Comparison of ENCODE assay signal across 8 cellular contexts in the genomic region with DNA sequence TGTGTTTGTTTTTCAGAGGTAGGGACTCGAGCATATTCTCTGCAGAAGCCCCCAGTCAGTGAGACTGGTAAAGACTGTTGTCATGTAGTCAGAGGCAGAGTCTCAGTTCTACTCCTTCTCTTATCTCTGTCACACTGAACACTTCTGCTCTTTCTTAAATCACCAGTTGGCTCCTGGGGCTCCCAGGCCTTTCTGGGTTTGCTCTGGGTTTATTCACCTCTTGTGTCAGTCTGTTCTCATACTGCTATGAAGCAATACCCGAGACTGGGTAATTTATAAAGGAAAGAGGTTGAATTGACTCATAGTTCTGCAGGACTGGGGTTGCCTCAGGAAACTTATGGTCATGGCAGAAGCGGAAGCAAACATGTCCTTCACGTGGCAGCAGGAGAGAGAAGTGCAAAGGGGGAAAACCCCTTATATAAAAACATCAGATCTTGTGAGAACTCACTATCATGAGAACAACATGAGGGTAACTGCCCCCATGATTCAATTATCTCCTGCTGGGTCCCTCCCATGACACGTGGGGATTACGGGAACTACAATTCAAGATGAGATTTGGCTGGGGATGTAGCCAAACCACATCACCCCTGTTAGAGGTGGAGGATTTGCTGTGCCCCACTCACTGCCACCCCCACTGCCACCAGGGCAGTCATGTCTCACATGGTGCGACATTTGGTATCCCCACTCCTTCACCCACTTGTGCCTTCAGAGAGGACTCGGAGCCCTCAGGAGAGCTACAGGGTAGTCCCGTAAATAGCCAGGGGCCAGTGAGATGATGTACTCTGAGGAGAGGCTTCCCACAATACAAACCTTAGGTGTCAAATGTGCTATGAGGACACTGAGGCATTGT. TPM values are rescaled to one million over a fixed set of nuclear protein-coding genes. Genes with fewer than 3 reads are reported as not detected.
DNase-seq lines count a peak whose midpoint lies in the region; ATAC-seq, FAIRE-seq and TF ChIP-seq lines count a peak whose summit lies in the region.

No MANE protein-coding gene starts in this region.

- no peaks in the 10 kb centered on the region for H3K9me3 Mint-ChIP-seq in activated T-cell treated with anti-CD3 and anti-CD28 coated beads, Interleukin-2, amount 50 U/mL, for 24 hours
- H3K9me3 Mint-ChIP-seq in immature natural killer cell, result peaks cover 0 to 2% (median 0%) of the 10 kb centered on the region in 6 donors

- H3K4me3 Mint-ChIP-seq in activated T-cell treated with anti-CD3 and anti-CD28 coated beads, Interleukin-2, amount 50 U/mL, for 24 hours, result peak overlapping the region; percentile 57
- peak overlapping the region; percentile 40 to 72 (median 67) for H3K4me3 Mint-ChIP-seq in immature natural killer cell

- H3K27me3 Mint-ChIP-seq in activated T-cell treated with anti-CD3 and anti-CD28 coated beads, Interleukin-2, amount 50 U/mL, for 24 hours, result no peaks in the 10 kb centered on the region
- H3K27me3 Mint-ChIP-seq in immature natural killer cell (ENCODE audit: low read depth in 3 of 3), result peaks cover 0 to 2% (median 0%) of the 10 kb centered on the region in 3 donors

- ATAC-seq in GM21723 (IDR thresholded peaks at IDR 0.05; ENCODE audit: unreplicated experiment), result peak; percentile 81

- peaks cover 87% of the 10 kb centered on the region for H3K4me1 Mint-ChIP-seq in activated T-cell treated with anti-CD3 and anti-CD28 coated beads, Interleukin-2, amount 50 U/mL, for 24 hours (ENCODE audit: low read depth)
- H3K4me1 Mint-ChIP-seq in immature natural killer cell, result peaks cover 83 to 95% of the 10 kb centered on the region in 2 donors

- peak overlapping the region; percentile 18 for H3K4me3 ChIP-seq in NB4 (ENCODE audit: low read depth, low read length)

- TF ChIP-seq POLR2A in NB4 (IDR thresholded peaks at IDR 0.05; ENCODE audit: extremely low read depth, insufficient read length), result peak; percentile 23
- TF ChIP-seq POLR2A in H54 (IDR thresholded peaks at IDR 0.05; ENCODE audit: low read depth, low read length), result no peak

- H3K27ac Mint-ChIP-seq in activated T-cell treated with anti-CD3 and anti-CD28 coated beads, Interleukin-2, amount 50 U/mL, for 24 hours, result peak overlapping the region; percentile 99
- peak overlapping the region; percentile 91 to 97 (median 97) for H3K27ac Mint-ChIP-seq in immature natural killer cell

- FAIRE-seq in H54 (lab: Jason Lieb, UNC), result no peak

- peaks cover 11% of the 10 kb centered on the region for H3K36me3 Mint-ChIP-seq in activated T-cell treated with anti-CD3 and anti-CD28 coated beads, Interleukin-2, amount 50 U/mL, for 24 hours (ENCODE audit: low read depth)
- peaks cover 5 to 15% (median 9%) of the 10 kb centered on the region in 3 donors for H3K36me3 Mint-ChIP-seq in immature natural killer cell

- DNase-seq in Daoy (ENCODE audit: low read depth) (peak; percentile 91), NB4 (ENCODE audit: low read depth) (peak; percentile 97), immature natural killer cell (peak; percentile 79 to 83 (median 80)), H54 (ENCODE audit: insufficient read length, low spot score) (no peak), NCI-H1105 treated with DMSO at 0.1 percent for 48 hours (lab: John Stamatoyannopoulos, UW) (no peak)
- peak; percentile 81 for DNase-seq in activated T-cell treated with anti-CD3 and anti-CD28 coated beads, Interleukin-2, amount 50 U/mL, for 24 hours
- peak; percentile 55 to 68 for DNase-seq in stimulated activated CD8-positive, alpha-beta memory T cell treated with anti-CD3 and anti-CD28 coated beads, Interleukin-7, amount 100 ng/mL, for 48 hours (ENCODE audit: extremely low read depth in 1 of 2, low read depth in 1 of 2)

- TF ChIP-seq CTCF in NB4 (IDR thresholded peaks at IDR 0.05; ENCODE audit: low read depth, low read length), result no peak

RNA-seq across cellular contexts. Expression of a gene that starts 35.9 kb away (rescaled TPM):
- total RNA-seq in Daoy (2014; rRNA removed; shearing (Covaris generic)), result 47.8 and 50.5 TPM in 2 replicates
- polyA plus RNA-seq in immature natural killer cell, result 100 to 1,000 TPM in 1 of 3 donors, 10 to 100 TPM in 2; 80.7 to 170 (median 81.3) TPM

Comparison
In these comparisons a context has a peak if more than half of its experiments do, and no peak if none do; other contexts are left out.
1. DNase-seq: peak in Daoy (single experiment), NB4 (single experiment), activated T-cell treated with anti-CD3 and anti-CD28 coated beads, Interleukin-2, amount 50 U/mL, for 24 hours (single experiment), immature natural killer cell (3 of 3) and stimulated activated CD8-positive, alpha-beta memory T cell treated with anti-CD3 and anti-CD28 coated beads, Interleukin-7, amount 100 ng/mL, for 48 hours (2 of 2); none in H54 (single experiment) and NCI-H1105 treated with DMSO at 0.1 percent for 48 hours (single experiment).